14 cellular contexts compared by ENCODE assay signal in genomic region chr1:206538086-206538781, GRCh38.
"Had no signal": no experiment of that assay in that cellular context is flagged by ENCODE, and none has a peak within 500 bp of the region (broad histone marks: within the 10 kb centered on the region; RNA-seq: fewer than 3 reads in every experiment).

No MANE protein-coding gene starts in this region.

- H3K36me3 ChIP-seq: colonic mucosa, lower lobe of right lung, neural progenitor cell, ovary, WERI-Rb-1 had no signal

- H3K27ac ChIP-seq: colonic mucosa, lower lobe of right lung, neural progenitor cell, ovary, WERI-Rb-1 had no signal

- DNase-seq: activated CD4-positive, alpha-beta T cell treated with anti-CD3 and anti-CD28 coated beads for 48 hours; activated naive CD4-positive, alpha-beta T cell treated with anti-CD3 and anti-CD28 coated beads for 36 hours; caudate nucleus; colonic mucosa; left colon; lower lobe of right lung; ovary; trophoblast cell; WERI-Rb-1 had no signal

- H3K27me3 ChIP-seq: colonic mucosa, neural progenitor cell, ovary had no signal

- H3K9me3 ChIP-seq: colonic mucosa, lower lobe of right lung, ovary had no signal

- H3K4me1 Mint-ChIP-seq: activated T-helper 17 cell treated with anti-CD3 and anti-CD28 coated beads, Interleukin-2, amount 50 U/mL, for 72 hours had no signal

- H3K4me1 ChIP-seq: neural progenitor cell had no signal

- ATAC-seq: activated T-helper 17 cell treated with anti-CD3 and anti-CD28 coated beads, Interleukin-2, amount 50 U/mL, for 72 hours; esophagus mucosa; left colon; lower lobe of right lung; SK-N-SH treated with all-trans-retinoic acid at 6 μM for 48 hours; stimulated activated memory B cell treated with anti-CD40 and anti-IgM and Interleukin-4, amounts not matched to agents 10 μg/mL and 1 μg/mL and 100 μg/mL, for 72 hours had no signal

- H3K27me3 Mint-ChIP-seq: activated T-helper 17 cell treated with anti-CD3 and anti-CD28 coated beads, Interleukin-2, amount 50 U/mL, for 72 hours; stimulated activated memory B cell treated with anti-CD40 and anti-IgM and Interleukin-4, amounts not matched to agents 10 μg/mL and 1 μg/mL and 100 μg/mL, for 72 hours had no signal

- H3K27ac Mint-ChIP-seq: activated naive CD4-positive, alpha-beta T cell treated with anti-CD3 and anti-CD28 coated beads for 36 hours; activated T-helper 17 cell treated with anti-CD3 and anti-CD28 coated beads, Interleukin-2, amount 50 U/mL, for 72 hours; neural progenitor cell; stimulated activated memory B cell treated with anti-CD40 and anti-IgM and Interleukin-4, amounts not matched to agents 10 μg/mL and 1 μg/mL and 100 μg/mL, for 72 hours had no signal

- H3K4me3 Mint-ChIP-seq: activated naive CD4-positive, alpha-beta T cell treated with anti-CD3 and anti-CD28 coated beads for 36 hours; activated T-helper 17 cell treated with anti-CD3 and anti-CD28 coated beads, Interleukin-2, amount 50 U/mL, for 72 hours; neural progenitor cell; stimulated activated memory B cell treated with anti-CD40 and anti-IgM and Interleukin-4, amounts not matched to agents 10 μg/mL and 1 μg/mL and 100 μg/mL, for 72 hours had no signal

- H3K9me3 Mint-ChIP-seq: activated naive CD4-positive, alpha-beta T cell treated with anti-CD3 and anti-CD28 coated beads for 36 hours; activated T-helper 17 cell treated with anti-CD3 and anti-CD28 coated beads, Interleukin-2, amount 50 U/mL, for 72 hours; neural progenitor cell; stimulated activated memory B cell treated with anti-CD40 and anti-IgM and Interleukin-4, amounts not matched to agents 10 μg/mL and 1 μg/mL and 100 μg/mL, for 72 hours had no signal

- H3K4me3 ChIP-seq: colonic mucosa, lower lobe of right lung, neural progenitor cell, ovary had no signal

- H3K36me3 Mint-ChIP-seq: neural progenitor cell; stimulated activated memory B cell treated with anti-CD40 and anti-IgM and Interleukin-4, amounts not matched to agents 10 μg/mL and 1 μg/mL and 100 μg/mL, for 72 hours had no signal
